ENCODE assay signal across 1 cellular context in genomic region chr7:107803009-107803581, GRCh38.
TF ChIP-seq lines count a peak whose summit lies in the region.

Gene SLC26A3 (minus strand): TSS chr7:107803223. CDS start chr7:107794509, 8,714 bp downstream.

TF ChIP-seq in GM23338, 12 proteins besides CTCF, POLR2A, EP300 and RAD21 (continued from another document):
- TF ChIP-seq, protein P1, sequence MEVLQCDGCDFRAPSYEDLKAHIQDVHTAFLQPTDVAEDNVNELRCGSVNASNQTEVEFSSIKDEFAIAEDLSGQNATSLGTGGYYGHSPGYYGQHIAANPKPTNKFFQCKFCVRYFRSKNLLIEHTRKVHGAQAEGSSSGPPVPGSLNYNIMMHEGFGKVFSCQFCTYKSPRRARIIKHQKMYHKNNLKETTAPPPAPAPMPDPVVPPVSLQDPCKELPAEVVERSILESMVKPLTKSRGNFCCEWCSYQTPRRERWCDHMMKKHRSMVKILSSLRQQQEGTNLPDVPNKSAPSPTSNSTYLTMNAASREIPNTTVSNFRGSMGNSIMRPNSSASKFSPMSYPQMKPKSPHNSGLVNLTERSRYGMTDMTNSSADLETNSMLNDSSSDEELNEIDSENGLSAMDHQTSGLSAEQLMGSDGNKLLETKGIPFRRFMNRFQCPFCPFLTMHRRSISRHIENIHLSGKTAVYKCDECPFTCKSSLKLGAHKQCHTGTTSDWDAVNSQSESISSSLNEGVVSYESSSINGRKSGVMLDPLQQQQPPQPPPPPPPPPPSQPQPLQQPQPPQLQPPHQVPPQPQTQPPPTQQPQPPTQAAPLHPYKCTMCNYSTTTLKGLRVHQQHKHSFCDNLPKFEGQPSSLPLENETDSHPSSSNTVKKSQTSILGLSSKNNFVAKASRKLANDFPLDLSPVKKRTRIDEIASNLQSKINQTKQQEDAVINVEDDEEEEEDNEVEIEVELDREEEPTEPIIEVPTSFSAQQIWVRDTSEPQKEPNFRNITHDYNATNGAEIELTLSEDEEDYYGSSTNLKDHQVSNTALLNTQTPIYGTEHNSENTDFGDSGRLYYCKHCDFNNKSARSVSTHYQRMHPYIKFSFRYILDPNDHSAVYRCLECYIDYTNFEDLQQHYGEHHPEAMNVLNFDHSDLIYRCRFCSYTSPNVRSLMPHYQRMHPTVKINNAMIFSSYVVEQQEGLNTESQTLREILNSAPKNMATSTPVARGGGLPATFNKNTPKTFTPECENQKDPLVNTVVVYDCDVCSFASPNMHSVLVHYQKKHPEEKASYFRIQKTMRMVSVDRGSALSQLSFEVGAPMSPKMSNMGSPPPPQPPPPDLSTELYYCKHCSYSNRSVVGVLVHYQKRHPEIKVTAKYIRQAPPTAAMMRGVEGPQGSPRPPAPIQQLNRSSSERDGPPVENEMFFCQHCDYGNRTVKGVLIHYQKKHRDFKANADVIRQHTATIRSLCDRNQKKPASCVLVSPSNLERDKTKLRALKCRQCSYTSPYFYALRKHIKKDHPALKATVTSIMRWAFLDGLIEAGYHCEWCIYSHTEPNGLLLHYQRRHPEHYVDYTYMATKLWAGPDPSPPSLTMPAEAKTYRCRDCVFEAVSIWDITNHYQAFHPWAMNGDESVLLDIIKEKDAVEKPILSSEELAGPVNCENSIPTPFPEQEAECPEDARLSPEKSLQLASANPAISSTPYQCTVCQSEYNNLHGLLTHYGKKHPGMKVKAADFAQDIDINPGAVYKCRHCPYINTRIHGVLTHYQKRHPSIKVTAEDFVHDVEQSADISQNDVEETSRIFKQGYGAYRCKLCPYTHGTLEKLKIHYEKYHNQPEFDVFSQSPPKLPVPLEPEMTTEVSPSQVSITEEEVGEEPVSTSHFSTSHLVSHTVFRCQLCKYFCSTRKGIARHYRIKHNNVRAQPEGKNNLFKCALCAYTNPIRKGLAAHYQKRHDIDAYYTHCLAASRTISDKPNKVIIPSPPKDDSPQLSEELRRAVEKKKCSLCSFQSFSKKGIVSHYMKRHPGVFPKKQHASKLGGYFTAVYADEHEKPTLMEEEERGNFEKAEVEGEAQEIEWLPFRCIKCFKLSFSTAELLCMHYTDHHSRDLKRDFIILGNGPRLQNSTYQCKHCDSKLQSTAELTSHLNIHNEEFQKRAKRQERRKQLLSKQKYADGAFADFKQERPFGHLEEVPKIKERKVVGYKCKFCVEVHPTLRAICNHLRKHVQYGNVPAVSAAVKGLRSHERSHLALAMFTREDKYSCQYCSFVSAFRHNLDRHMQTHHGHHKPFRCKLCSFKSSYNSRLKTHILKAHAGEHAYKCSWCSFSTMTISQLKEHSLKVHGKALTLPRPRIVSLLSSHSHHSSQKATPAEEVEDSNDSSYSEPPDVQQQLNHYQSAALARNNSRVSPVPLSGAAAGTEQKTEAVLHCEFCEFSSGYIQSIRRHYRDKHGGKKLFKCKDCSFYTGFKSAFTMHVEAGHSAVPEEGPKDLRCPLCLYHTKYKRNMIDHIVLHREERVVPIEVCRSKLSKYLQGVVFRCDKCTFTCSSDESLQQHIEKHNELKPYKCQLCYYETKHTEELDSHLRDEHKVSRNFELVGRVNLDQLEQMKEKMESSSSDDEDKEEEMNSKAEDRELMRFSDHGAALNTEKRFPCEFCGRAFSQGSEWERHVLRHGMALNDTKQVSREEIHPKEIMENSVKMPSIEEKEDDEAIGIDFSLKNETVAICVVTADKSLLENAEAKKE (CRISPR knock-in tag; IDR thresholded peaks at IDR 0.05), result no peak
- no peak for TF ChIP-seq EZH2 (IDR thresholded peaks at IDR 0.05; ENCODE audit: low read depth, unreplicated experiment)
- no peak for TF ChIP-seq EZH2phosphoT487 (IDR thresholded peaks at IDR 0.05; ENCODE audit: unreplicated experiment)
- no peak for TF ChIP-seq NANOG (IDR thresholded peaks at IDR 0.05; ENCODE audit: borderline replicate concordance)
- no peak for TF ChIP-seq ZNF114 (CRISPR knock-in tag; IDR thresholded peaks at IDR 0.05)
- TF ChIP-seq STAT1 (IDR thresholded peaks at IDR 0.05; ENCODE audit: unreplicated experiment), result no peak
- TF ChIP-seq ZNF331 (CRISPR knock-in tag; IDR thresholded peaks at IDR 0.05; ENCODE audit: low read depth), result no peak
- TF ChIP-seq POLR2AphosphoS5 (IDR thresholded peaks at IDR 0.05; ENCODE audit: low read depth), result no peak
